Comparison of ENCODE assay signal across 25 cellular contexts in genomic region chr6:166608819-166609218, GRCh38. TPM values are rescaled to one million over a fixed set of nuclear protein-coding genes. Genes with fewer than 3 reads are reported as not detected.
DNase-seq lines count a peak whose midpoint lies in the region; ATAC-seq and TF ChIP-seq lines count a peak whose summit lies in the region.
"Had no signal": no experiment of that assay in that cellular context is flagged by ENCODE, and none has a peak within 500 bp of the region (broad histone marks: within the 10 kb centered on the region; RNA-seq: fewer than 3 reads in every experiment).

No MANE protein-coding gene starts in this region.

- H3K27me3 ChIP-seq in breast epithelium (no peaks in the 10 kb centered on the region), muscle layer of duodenum (ENCODE audit: low read depth, low read length) (no peaks in the 10 kb centered on the region), foreskin keratinocyte (no peaks in the 10 kb centered on the region), body of pancreas (no peaks in the 10 kb centered on the region)
- H3K27me3 ChIP-seq: ascending aorta, right lobe of liver had no signal

- CTCF ChIA-PET in MCF 10A (lab: Yijun Ruan, JAX) = no interaction called here

- no peak for ATAC-seq in HG03159 (IDR thresholded peaks at IDR 0.05; ENCODE audit: unreplicated experiment)
- ATAC-seq in foreskin keratinocyte = no peak
- no peak for ATAC-seq in body of pancreas
- ATAC-seq: activated T-cell treated with anti-CD3 and anti-CD28 coated beads, Interleukin-2, amount 50 U/mL, for 72 hours; lower lobe of right lung; right lobe of liver; stimulated activated naive CD8-positive, alpha-beta T cell treated with anti-CD3 and anti-CD28 coated beads, Interleukin-15, amount 100 ng/mL, for 72 hours; T-helper 17 cell had no signal

- no peaks in the 10 kb centered on the region for H3K27me3 Mint-ChIP-seq in MCF 10A (ENCODE audit: insufficient read depth, unreplicated experiment)
- H3K27me3 Mint-ChIP-seq: activated naive CD4-positive, alpha-beta T cell treated with anti-CD3 and anti-CD28 coated beads, Interleukin-2, amount 10 ng/mL, durations not matched to agents 7 days and 5 days; stimulated activated naive CD8-positive, alpha-beta T cell treated with anti-CD3 and anti-CD28 coated beads, Interleukin-15, amount 100 ng/mL, for 72 hours; T-helper 17 cell had no signal

- no peak overlapping the region for H3K4me3 Mint-ChIP-seq in MCF 10A (ENCODE audit: unreplicated experiment)
- H3K4me3 Mint-ChIP-seq: activated naive CD4-positive, alpha-beta T cell treated with anti-CD3 and anti-CD28 coated beads, Interleukin-2, amount 10 ng/mL, durations not matched to agents 7 days and 5 days; activated T-cell treated with anti-CD3 and anti-CD28 coated beads, Interleukin-2, amount 50 U/mL, for 72 hours; neural crest cell; stimulated activated naive CD8-positive, alpha-beta T cell treated with anti-CD3 and anti-CD28 coated beads, Interleukin-15, amount 100 ng/mL, for 72 hours; T-helper 17 cell had no signal

- BruUV-seq in MCF 10A (replicated peaks; lab: Mats Ljungman, UMichigan) = no TSS peak

- H3K4me3 ChIP-seq in breast epithelium (no peak overlapping the region), muscle layer of duodenum (ENCODE audit: low read depth in 1 of 2, low read length in 2 of 2) (no peak overlapping the region), body of pancreas (no peak overlapping the region)
- H3K4me3 ChIP-seq: ascending aorta, lower lobe of right lung, right lobe of liver, SK-N-MC had no signal

- H3K27ac ChIP-seq in breast epithelium = no peak overlapping the region
- peak overlapping the region; percentile 10 for H3K27ac ChIP-seq in muscle layer of duodenum (ENCODE audit: low read length)
- no peak overlapping the region for H3K27ac ChIP-seq in foreskin keratinocyte
- H3K27ac ChIP-seq in body of pancreas = no peak overlapping the region
- H3K27ac ChIP-seq: ascending aorta, lower lobe of right lung, right lobe of liver, RWPE1, SK-N-MC had no signal

- H3K9me3 Mint-ChIP-seq in MCF 10A (ENCODE audit: unreplicated experiment) = no peaks in the 10 kb centered on the region
- H3K9me3 Mint-ChIP-seq: activated naive CD4-positive, alpha-beta T cell treated with anti-CD3 and anti-CD28 coated beads, Interleukin-2, amount 10 ng/mL, durations not matched to agents 7 days and 5 days; activated T-cell treated with anti-CD3 and anti-CD28 coated beads, Interleukin-2, amount 50 U/mL, for 72 hours; neural crest cell; stimulated activated naive CD8-positive, alpha-beta T cell treated with anti-CD3 and anti-CD28 coated beads, Interleukin-15, amount 100 ng/mL, for 72 hours had no signal

- H3K36me3 Mint-ChIP-seq in MCF 10A (ENCODE audit: insufficient read depth, unreplicated experiment) = peaks cover 32% of the 10 kb centered on the region
- H3K36me3 Mint-ChIP-seq: activated naive CD4-positive, alpha-beta T cell treated with anti-CD3 and anti-CD28 coated beads, Interleukin-2, amount 10 ng/mL, durations not matched to agents 7 days and 5 days had no signal

- TF ChIP-seq CTCF in MCF 10A (IDR thresholded peaks at IDR 0.05; ENCODE audit: unreplicated experiment) = no peak
- no peak for TF ChIP-seq CTCF in breast epithelium (IDR thresholded peaks at IDR 0.05)
- TF ChIP-seq CTCF in foreskin keratinocyte (conservative IDR thresholded peaks at IDR 0.05) = no peak
- TF ChIP-seq CTCF in body of pancreas (IDR thresholded peaks at IDR 0.05) = no peak

- POLR2A ChIA-PET in MCF 10A (lab: Yijun Ruan, JAX) = no interaction called here

- WGBS in body of pancreas, 2 donors = 86 to 96% methylated on average over 3 of the region's 3 CpGs

- H3K36me3 ChIP-seq in breast epithelium = no peaks in the 10 kb centered on the region
- no peaks in the 10 kb centered on the region for H3K36me3 ChIP-seq in muscle layer of duodenum (ENCODE audit: control insufficient read depth in 1 of 2, insufficient read depth in 2 of 2, low read length in 2 of 2)
- no peaks in the 10 kb centered on the region for H3K36me3 ChIP-seq in body of pancreas (replicated peaks in 1 of 2; ENCODE audit: insufficient read depth in 1 of 2, low read depth in 2 of 2)
- H3K36me3 ChIP-seq: ascending aorta, lower lobe of right lung, right lobe of liver had no signal

- H3K9me3 ChIP-seq in breast epithelium (no peaks in the 10 kb centered on the region), muscle layer of duodenum (ENCODE audit: control insufficient read depth in 1 of 2, low read length in 2 of 2) (no peaks in the 10 kb centered on the region), body of pancreas (no peaks in the 10 kb centered on the region)
- H3K9me3 ChIP-seq: ascending aorta, lower lobe of right lung, right lobe of liver had no signal

- H3K27ac Mint-ChIP-seq in MCF 10A (ENCODE audit: low read depth, unreplicated experiment) = peak overlapping the region; percentile 22
- H3K27ac Mint-ChIP-seq: activated naive CD4-positive, alpha-beta T cell treated with anti-CD3 and anti-CD28 coated beads, Interleukin-2, amount 10 ng/mL, durations not matched to agents 7 days and 5 days; activated T-cell treated with anti-CD3 and anti-CD28 coated beads, Interleukin-2, amount 50 U/mL, for 72 hours; stimulated activated naive CD8-positive, alpha-beta T cell treated with anti-CD3 and anti-CD28 coated beads, Interleukin-15, amount 100 ng/mL, for 72 hours; T-helper 17 cell had no signal

- TF ChIP-seq POLR2A in breast epithelium (IDR thresholded peaks at IDR 0.05) = no peak
- no peak for TF ChIP-seq POLR2A in body of pancreas (IDR thresholded peaks at IDR 0.05)

- no peak for DNase-seq in MCF 10A (ENCODE audit: unreplicated experiment)
- DNase-seq in breast epithelium (ENCODE audit: low spot score in 2 of 2) = no peak
- DNase-seq in fibroblast of gingiva (ENCODE audit: low read depth) = peak; percentile 85
- no peak for DNase-seq in kidney tubule cell (ENCODE audit: low spot score)
- no peak for DNase-seq in foreskin keratinocyte
- no peak for DNase-seq in body of pancreas
- DNase-seq: activated naive CD4-positive, alpha-beta T cell treated with anti-CD3 and anti-CD28 coated beads, Interleukin-2, amount 10 ng/mL, durations not matched to agents 7 days and 5 days; activated T-cell treated with anti-CD3 and anti-CD28 coated beads, Interleukin-2, amount 50 U/mL, for 72 hours; central memory CD4-positive, alpha-beta T cell; DMS53; lower lobe of right lung; NCI-H1092 treated with DMSO at 0.1 percent for 48 hours; NCI-H2029; NCI-H226; right lobe of liver; stimulated activated CD4-positive, alpha-beta T cell treated with anti-CD3 and anti-CD28 coated beads, Interleukin-15, amount 100 ng/mL, for 24 hours; stimulated activated naive CD8-positive, alpha-beta T cell treated with anti-CD3 and anti-CD28 coated beads, Interleukin-15, amount 100 ng/mL, for 72 hours; T-helper 17 cell; trophoblast cell had no signal

- intact Hi-C loops in MCF 10A (cut with micrococcal nuclease) = no loop called here
- intact Hi-C loops in breast epithelium (cut with DNase I; ENCODE audit: low total_unique reads) = no loop called here
- intact Hi-C loops in body of pancreas (cut with DNase I) = no loop called here

- H3K4me1 ChIP-seq in breast epithelium (peaks cover 0 to 3% of the 10 kb centered on the region in 2 donors), muscle layer of duodenum (ENCODE audit: control insufficient read depth in 1 of 2, insufficient read depth in 2 of 2, low read length in 2 of 2) (no peaks in the 10 kb centered on the region), foreskin keratinocyte (no peaks in the 10 kb centered on the region), body of pancreas (no peaks in the 10 kb centered on the region)
- H3K4me1 ChIP-seq: ascending aorta, right lobe of liver had no signal

- peaks cover 32% of the 10 kb centered on the region for H3K4me1 Mint-ChIP-seq in MCF 10A (ENCODE audit: insufficient read depth, unreplicated experiment)
- H3K4me1 Mint-ChIP-seq: activated naive CD4-positive, alpha-beta T cell treated with anti-CD3 and anti-CD28 coated beads, Interleukin-2, amount 10 ng/mL, durations not matched to agents 7 days and 5 days; stimulated activated naive CD8-positive, alpha-beta T cell treated with anti-CD3 and anti-CD28 coated beads, Interleukin-15, amount 100 ng/mL, for 72 hours had no signal

RNA-seq across cellular contexts. Expression of gene RPS6KA2, which starts 18.2 kb away (rescaled TPM):
- total RNA-seq in MCF 10A (2022) (126 and 157 TPM in 2 replicates), breast epithelium (100 to 1,000 TPM in 1 of 3 donors, 10 to 100 TPM in 2; 23.7 to 124 (median 56.4) TPM), foreskin keratinocyte (8.3 and 8.9 TPM in 2 replicates), body of pancreas (10 to 100 TPM; 24.4 to 53.7 TPM)
- 2.9 and 3.2 TPM in 2 replicates for polyA plus RNA-seq in foreskin keratinocyte

RNA-seq across cellular contexts. Expression of gene RAMACL, which starts 22.3 kb away (rescaled TPM):
- total RNA-seq in MCF 10A (2022) (5.3 and 5.8 TPM in 2 replicates), breast epithelium (10 to 100 TPM in 1 of 3 donors, 1 to 10 TPM in 2; 2.5 to 13.4 (median 2.6) TPM), foreskin keratinocyte (0.17 and 0.18 TPM in 2 replicates), body of pancreas (10 to 100 TPM in 1 of 2 donors, under 1 TPM in 1; 0.99 to 10.9 TPM)
- polyA plus RNA-seq in foreskin keratinocyte = 0.12 and 0.19 TPM in 2 replicates
- total RNA-seq: ascending aorta had no signal
